Comparison of ENCODE assay signal across 8 cellular contexts in the genomic region with DNA sequence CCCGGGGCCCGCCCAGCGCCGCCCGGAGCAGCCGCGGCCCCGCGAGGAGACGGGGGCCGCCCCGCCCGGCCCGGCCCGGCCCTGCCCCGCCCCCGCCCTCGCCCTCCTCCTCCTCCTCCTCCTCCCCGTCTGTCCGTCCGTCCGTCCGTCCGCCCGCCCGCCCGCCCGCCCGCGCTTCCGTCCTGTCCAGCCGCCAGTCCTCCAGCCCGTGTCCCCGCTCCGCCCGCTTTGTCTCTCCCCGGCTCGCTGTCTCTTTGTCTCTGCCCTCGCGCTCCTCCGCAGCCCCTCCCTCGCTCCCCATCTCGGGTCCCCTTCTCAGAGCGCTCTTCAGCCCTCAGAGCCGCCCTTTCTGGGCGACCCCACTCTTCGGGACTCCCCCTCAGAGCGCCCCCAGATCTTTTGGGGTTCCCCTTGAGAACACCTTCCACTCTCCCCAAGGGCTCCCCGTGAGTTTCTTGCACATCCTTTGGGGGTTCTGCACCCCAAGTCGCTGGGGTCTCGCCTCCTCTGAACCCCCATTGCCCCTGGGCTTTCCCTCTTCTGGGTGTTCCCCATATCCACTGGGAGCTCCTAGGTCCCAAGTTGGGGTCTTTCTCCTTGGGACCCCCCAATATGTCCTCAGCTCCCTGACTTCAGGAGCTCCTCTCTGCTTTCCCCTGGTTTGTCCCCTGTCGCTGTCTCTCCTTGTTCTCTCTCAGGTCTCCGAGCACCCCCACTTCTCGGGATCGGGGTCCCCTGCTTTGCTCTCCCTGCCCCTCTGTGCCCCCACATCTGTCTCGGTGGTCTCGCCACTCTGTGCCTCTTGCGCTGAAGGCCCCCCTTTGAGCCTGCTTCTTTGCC.
DNase-seq lines count a peak whose midpoint lies in the region; ATAC-seq, FAIRE-seq and TF ChIP-seq lines count a peak whose summit lies in the region.

No MANE protein-coding gene starts in this region.

- H3K4me1 ChIP-seq in small intestine (ENCODE audit: control insufficient read depth in 2 of 2, insufficient read depth in 1 of 2, low read depth in 1 of 2, low read length in 1 of 2), result peaks cover 8 to 23% of the 10 kb centered on the region in 2 donors

- peak; percentile 6 for ATAC-seq in activated CD4-positive, alpha-beta T cell treated with anti-CD3 and anti-CD28 coated beads for 36 hours
- ATAC-seq in HG03432 (IDR thresholded peaks at IDR 0.05; ENCODE audit: unreplicated experiment), result peak; percentile 35
- ATAC-seq in GM18502 (IDR thresholded peaks at IDR 0.05; ENCODE audit: poor library complexity, unreplicated experiment), result no peak

- no peaks in the 10 kb centered on the region for H3K27me3 Mint-ChIP-seq in activated CD4-positive, alpha-beta T cell treated with anti-CD3 and anti-CD28 coated beads for 36 hours
- no peaks in the 10 kb centered on the region for H3K27me3 Mint-ChIP-seq in T-helper 1 cell treated with Interleukin-12 subunit alpha and Interleukin-12 subunit beta and Interleukin-4 antibody, amounts not matched to agents 30 μg/mL and 1 μg/mL, for 36 hours (ENCODE audit: low read depth)
- no peaks in the 10 kb centered on the region for H3K27me3 Mint-ChIP-seq in MCF 10A (ENCODE audit: insufficient read depth, unreplicated experiment)

- H3K4me3 Mint-ChIP-seq in activated CD4-positive, alpha-beta T cell treated with anti-CD3 and anti-CD28 coated beads for 36 hours, result peak overlapping the region; percentile 82
- peak overlapping the region; percentile 92 for H3K4me3 Mint-ChIP-seq in T-helper 1 cell treated with Interleukin-12 subunit alpha and Interleukin-12 subunit beta and Interleukin-4 antibody, amounts not matched to agents 30 μg/mL and 1 μg/mL, for 36 hours
- H3K4me3 Mint-ChIP-seq in MCF 10A (ENCODE audit: unreplicated experiment), result peak overlapping the region; percentile 92

- no peaks in the 10 kb centered on the region for H3K27me3 ChIP-seq in small intestine (ENCODE audit: control insufficient read depth in 2 of 2, insufficient read depth in 2 of 2, low read length in 2 of 2)

- H3K4me1 Mint-ChIP-seq in activated CD4-positive, alpha-beta T cell treated with anti-CD3 and anti-CD28 coated beads for 36 hours, result peaks cover 56% of the 10 kb centered on the region
- H3K4me1 Mint-ChIP-seq in T-helper 1 cell treated with Interleukin-12 subunit alpha and Interleukin-12 subunit beta and Interleukin-4 antibody, amounts not matched to agents 30 μg/mL and 1 μg/mL, for 36 hours (ENCODE audit: low read depth), result peaks cover 42% of the 10 kb centered on the region
- H3K4me1 Mint-ChIP-seq in MCF 10A (ENCODE audit: insufficient read depth, unreplicated experiment), result peaks cover 21% of the 10 kb centered on the region

- TF ChIP-seq CTCF in MCF 10A (IDR thresholded peaks at IDR 0.05; ENCODE audit: unreplicated experiment), result no peak

- no peaks in the 10 kb centered on the region for H3K36me3 ChIP-seq in small intestine (ENCODE audit: control insufficient read depth in 2 of 2, insufficient read depth in 2 of 2, low read length in 2 of 2)

- H3K9me3 Mint-ChIP-seq in activated CD4-positive, alpha-beta T cell treated with anti-CD3 and anti-CD28 coated beads for 36 hours (ENCODE audit: low read depth), result no peaks in the 10 kb centered on the region
- no peaks in the 10 kb centered on the region for H3K9me3 Mint-ChIP-seq in T-helper 1 cell treated with Interleukin-12 subunit alpha and Interleukin-12 subunit beta and Interleukin-4 antibody, amounts not matched to agents 30 μg/mL and 1 μg/mL, for 36 hours
- H3K9me3 Mint-ChIP-seq in MCF 10A (ENCODE audit: unreplicated experiment), result no peaks in the 10 kb centered on the region

- POLR2A ChIA-PET in activated CD4-positive, alpha-beta T cell treated with anti-CD3 and anti-CD28 coated beads for 36 hours (lab: Charles Lee), result no interaction called here
- POLR2A ChIA-PET in MCF 10A (lab: Yijun Ruan, JAX), result interaction anchor here (0.6 to 3.4 kb wide), 13 partner anchors 9 to 763 kb away, joined by 3 to 24 read pairs (median 3); a partner anchor contains a TSS

- DNase-seq in activated CD4-positive, alpha-beta T cell treated with anti-CD3 and anti-CD28 coated beads for 36 hours, result peak; percentile 58
- DNase-seq in activated CD4-positive, alpha-beta T cell treated with anti-CD3 and anti-CD28 coated beads for 1 hour, result no peak
- DNase-seq in MCF 10A (ENCODE audit: unreplicated experiment) (peak; percentile 47), iPS-NIHi11 (ENCODE audit: low spot score) (peak; percentile 58), small intestine (peak; percentile 39)

- no peaks in the 10 kb centered on the region for H3K36me3 Mint-ChIP-seq in activated CD4-positive, alpha-beta T cell treated with anti-CD3 and anti-CD28 coated beads for 36 hours (ENCODE audit: low read depth)
- no peaks in the 10 kb centered on the region for H3K36me3 Mint-ChIP-seq in T-helper 1 cell treated with Interleukin-12 subunit alpha and Interleukin-12 subunit beta and Interleukin-4 antibody, amounts not matched to agents 30 μg/mL and 1 μg/mL, for 36 hours (ENCODE audit: low read depth)
- H3K36me3 Mint-ChIP-seq in MCF 10A (ENCODE audit: insufficient read depth, unreplicated experiment), result peaks cover 6% of the 10 kb centered on the region

- intact Hi-C loops in activated CD4-positive, alpha-beta T cell treated with anti-CD3 and anti-CD28 coated beads for 36 hours (cut with DNase I, micrococcal nuclease), result loop anchor here (1.0 to 10.0 kb wide), 16 partner anchors 26 to 920 kb away; a partner anchor contains a TSS
- intact Hi-C loops in MCF 10A (cut with micrococcal nuclease), result no loop called here

- H3K27ac Mint-ChIP-seq in activated CD4-positive, alpha-beta T cell treated with anti-CD3 and anti-CD28 coated beads for 36 hours, result peak overlapping the region; percentile 70
- H3K27ac Mint-ChIP-seq in T-helper 1 cell treated with Interleukin-12 subunit alpha and Interleukin-12 subunit beta and Interleukin-4 antibody, amounts not matched to agents 30 μg/mL and 1 μg/mL, for 36 hours, result peak overlapping the region; percentile 93
- H3K27ac Mint-ChIP-seq in MCF 10A (ENCODE audit: low read depth, unreplicated experiment), result peak overlapping the region; percentile 89

- H3K9me3 ChIP-seq in small intestine (ENCODE audit: control insufficient read depth, low read depth), result no peaks in the 10 kb centered on the region

- FAIRE-seq in small intestine (lab: Jason Lieb, UNC), result no peak

- H3K4me3 ChIP-seq in small intestine (ENCODE audit: low read depth in 1 of 2, low read length in 2 of 2), result peak overlapping the region; percentile 61 to 88

- peak overlapping the region; percentile 46 to 93 for H3K27ac ChIP-seq in small intestine (ENCODE audit: low read depth in 1 of 2, low read length in 1 of 2)

- BruUV-seq in MCF 10A (replicated peaks; lab: Mats Ljungman, UMichigan), result no TSS peak

- 1 to 3% (median 2%) methylated on average over 24 to 53 of the region's 58 CpGs for WGBS in small intestine, 3 donors

- CTCF ChIA-PET in activated CD4-positive, alpha-beta T cell treated with anti-CD3 and anti-CD28 coated beads for 36 hours (lab: Charles Lee), result interaction anchor here (1.0 kb wide), 1 partner anchor 22 kb away, joined by 3 read pairs; no protein-coding TSS in a partner anchor
- CTCF ChIA-PET in MCF 10A (lab: Yijun Ruan, JAX), result interaction anchor here (0.6 to 1.0 kb wide), 5 partner anchors 22 to 345 kb away, joined by 3 to 4 read pairs (median 3); no protein-coding TSS in a partner anchor
